In the genomic region with DNA sequence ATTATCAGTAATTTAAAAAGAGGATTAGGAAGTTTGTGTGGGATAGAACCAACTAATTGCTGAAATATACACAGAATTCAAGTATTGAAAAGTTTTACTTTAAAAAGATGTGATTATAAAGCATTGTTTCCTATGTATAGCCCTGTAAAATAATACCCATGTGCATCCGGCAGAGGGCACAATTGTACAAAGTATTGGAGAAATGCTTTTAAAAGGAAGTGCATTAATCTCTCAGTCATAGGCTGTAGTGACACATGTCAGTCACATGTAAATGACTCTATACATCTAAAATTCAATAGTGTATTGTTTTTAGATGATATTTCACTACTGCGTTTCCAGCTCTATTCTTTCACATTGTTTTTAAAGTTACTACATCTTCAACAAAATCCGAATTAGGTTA, we compare ENCODE assay signal across 8 cellular contexts. TPM values are rescaled to one million over a fixed set of nuclear protein-coding genes. Genes with fewer than 3 reads are reported as not detected.
DNase-seq lines count a peak whose midpoint lies in the region; ATAC-seq and TF ChIP-seq lines count a peak whose summit lies in the region.

No MANE protein-coding gene starts in this region.

- no peak overlapping the region for H2BK15ac ChIP-seq in IMR-90 (ENCODE audit: low read depth, low read length)

- H3K9ac ChIP-seq in IMR-90 (ENCODE audit: low read depth, low read length): no peak overlapping the region
- H3K9ac ChIP-seq in SK-N-SH: no peak overlapping the region

- H2BK20ac ChIP-seq in IMR-90 (ENCODE audit: low read depth, low read length): no peak overlapping the region

- no peaks in the 10 kb centered on the region for H3K4me1 ChIP-seq in IMR-90 (ENCODE audit: control insufficient read depth, insufficient read depth, low read length)
- H3K4me1 ChIP-seq in SK-N-SH (ENCODE audit: control insufficient read depth in 1 of 2, insufficient read depth in 2 of 2, low read depth in 1 of 2, low read length in 1 of 2): no peaks in the 10 kb centered on the region
- no peaks in the 10 kb centered on the region for H3K4me1 ChIP-seq in hepatocyte (ENCODE audit: insufficient read depth)

- no peak overlapping the region for H2AK9ac ChIP-seq in IMR-90 (replicated peaks; ENCODE audit: low read depth, low read length, poor library complexity)

- peak; percentile 79 for ATAC-seq in GM18868 (IDR thresholded peaks at IDR 0.05; ENCODE audit: unreplicated experiment)
- peak; percentile 70 for ATAC-seq in IMR-90 (ENCODE audit: low read depth)

- H3K18ac ChIP-seq in IMR-90 (ENCODE audit: low read depth, low read length): no peak overlapping the region

- no peaks in the 10 kb centered on the region for H3K4me1 Mint-ChIP-seq in activated naive CD8-positive, alpha-beta T cell treated with anti-CD3 and anti-CD28 coated beads for 36 hours

- BruUV-seq in IMR-90 (replicated peaks; lab: Mats Ljungman, UMichigan): no TSS peak

- H3K9me2 ChIP-seq in SK-N-SH: no peaks in the 10 kb centered on the region
- H3K9me2 ChIP-seq in hepatocyte (replicated peaks; ENCODE audit: insufficient read depth): no peaks in the 10 kb centered on the region

- H3K27me3 ChIP-seq in BJ (ENCODE audit: control insufficient read depth, insufficient read depth, low read length) (no peaks in the 10 kb centered on the region), IMR-90 (ENCODE audit: control insufficient read depth, insufficient read depth, low read length) (peaks cover 7% of the 10 kb centered on the region), SK-N-SH (ENCODE audit: insufficient read depth) (peaks cover 12% of the 10 kb centered on the region; the same call in 1 of the 2 replicates), hepatocyte (no peaks in the 10 kb centered on the region)

- H3K23ac ChIP-seq in IMR-90 (ENCODE audit: low read depth, low read length): no peak overlapping the region

- dilution Hi-C loops in IMR-90 (cut with HindIII; ENCODE audit: low sequenced_read_pairs, unreplicated experiment): no loop called here

- no peak overlapping the region for H2BK5ac ChIP-seq in IMR-90 (ENCODE audit: low read depth, low read length, poor library complexity, severe bottlenecking)

- H3K4ac ChIP-seq in IMR-90 (ENCODE audit: low read depth, low read length): no peak overlapping the region

- no peak for DNase-seq in BJ (ENCODE audit: low read depth)
- peak; percentile 37 for DNase-seq in IMR-90
- peak; percentile 49 for DNase-seq in SK-N-SH
- DNase-seq in activated naive CD8-positive, alpha-beta T cell treated with anti-CD3 and anti-CD28 coated beads for 36 hours: peak; percentile 20
- DNase-seq in hepatocyte (ENCODE audit: low spot score): peak; percentile 62
- peak; percentile 37 for DNase-seq in stimulated activated CD4-positive, alpha-beta T cell treated with anti-CD3 and anti-CD28 coated beads, Interleukin-2, amount 100 ng/mL, for 4 hours (ENCODE audit: low read depth)
- no peak for DNase-seq in COR-L47 (lab: John Stamatoyannopoulos, UW)

- H2AK5ac ChIP-seq in IMR-90 (ENCODE audit: low read depth, low read length): no peak overlapping the region

- intact Hi-C loops in IMR-90 (cut with micrococcal nuclease): loop anchor here (1.0 to 2.0 kb wide), 3 partner anchors 489 to 1204 kb away; a partner anchor contains a TSS

- POLR2A ChIA-PET in BJ (lab: Charles Lee) (no interaction called here), IMR-90 (lab: Charles Lee; ENCODE audit: unreplicated experiment) (no interaction called here), SK-N-SH (lab: Yijun Ruan, JAX) (no interaction called here)

- peak in 1 of 2 experiments; percentile 49; a peak in 1 of 4 replicates for TF ChIP-seq EP300 in SK-N-SH (IDR thresholded peaks at IDR 0.05; ENCODE audit: borderline replicate concordance in 1 of 2, low read depth in 1 of 2, low read length in 1 of 2)

- H3K27me3 Mint-ChIP-seq in activated naive CD8-positive, alpha-beta T cell treated with anti-CD3 and anti-CD28 coated beads for 36 hours: peaks cover 2% of the 10 kb centered on the region

- H3K9me3 Mint-ChIP-seq in activated naive CD8-positive, alpha-beta T cell treated with anti-CD3 and anti-CD28 coated beads for 36 hours: no peaks in the 10 kb centered on the region

- TF ChIP-seq POLR2A in IMR-90 (IDR thresholded peaks at IDR 0.05; ENCODE audit: low read depth, low read length): no peak

- no peak overlapping the region for H2BK120ac ChIP-seq in IMR-90 (ENCODE audit: low read depth, low read length)

- H3K9me1 ChIP-seq in IMR-90 (ENCODE audit: insufficient read depth, low read length): no peaks in the 10 kb centered on the region

- no peaks in the 10 kb centered on the region for H4K20me1 ChIP-seq in IMR-90 (ENCODE audit: insufficient read depth, low read length)
- H4K20me1 ChIP-seq in SK-N-SH (ENCODE audit: insufficient read depth): no peaks in the 10 kb centered on the region
- H4K20me1 ChIP-seq in hepatocyte (ENCODE audit: insufficient read depth, poor library complexity, severe bottlenecking): no peaks in the 10 kb centered on the region

- H3K27ac ChIP-seq in IMR-90 (ENCODE audit: insufficient read depth, low read length) (no peak overlapping the region), SK-N-SH (ENCODE audit: low read depth in 2 of 2, low read length in 1 of 2) (no peak overlapping the region), hepatocyte (no peak overlapping the region)

- H3K36me3 ChIP-seq in BJ (ENCODE audit: control insufficient read depth, insufficient read depth, low read length) (no peaks in the 10 kb centered on the region), IMR-90 (ENCODE audit: control insufficient read depth, insufficient read depth, low read length) (no peaks in the 10 kb centered on the region), SK-N-SH (replicated peaks in 1 of 2; ENCODE audit: control insufficient read depth in 1 of 2, insufficient read depth in 2 of 2, low read length in 1 of 2) (no peaks in the 10 kb centered on the region), hepatocyte (replicated peaks; ENCODE audit: insufficient read depth, low read depth) (no peaks in the 10 kb centered on the region)

- no peak overlapping the region for H3K4me3 ChIP-seq in BJ (ENCODE audit: low read depth, low read length)
- H3K4me3 ChIP-seq in IMR-90 (ENCODE audit: insufficient read depth, low read depth, low read length): no peak overlapping the region
- H3K4me3 ChIP-seq in SK-N-SH (ENCODE audit: low read depth in 2 of 2, low read length in 1 of 2): no peak overlapping the region; a peak in 1 of 4 replicates
- no peak overlapping the region for H3K4me3 ChIP-seq in hepatocyte

- CTCF ChIA-PET in BJ (lab: Yijun Ruan, JAX) (interaction anchor here (0.6 to 1.0 kb wide), 2 partner anchors 881 to 1205 kb away, joined by 3 to 4 read pairs; no protein-coding TSS in a partner anchor), IMR-90 (lab: Yijun Ruan, JAX) (no interaction called here), SK-N-SH (lab: Yijun Ruan, JAX) (interaction anchor here (0.6 to 2.2 kb wide), 15 partner anchors 9 to 1204 kb away, joined by 3 to 10 read pairs (median 4); a partner anchor contains a TSS)

- no CpG with 5 or more reads among the region's 3 CpGs for WGBS in IMR-90 (ENCODE audit: extremely low coverage in 2 of 2, insufficient read length in 1 of 2), 2 experiments
- 4% methylated on average over 3 of the region's 3 CpGs for WGBS in SK-N-SH (ENCODE audit: low lambda C conversion rate)
- WGBS in hepatocyte (ENCODE audit: low lambda C conversion rate, missing lambda C conversion rate): 42% methylated on average over 3 of the region's 3 CpGs

- no peak overlapping the region for H4K91ac ChIP-seq in IMR-90 (ENCODE audit: insufficient read depth, low read depth, low read length)

- H4K5ac ChIP-seq in IMR-90 (ENCODE audit: low read depth, low read length): no peak overlapping the region

- no peak overlapping the region for H3K56ac ChIP-seq in IMR-90 (ENCODE audit: extremely low read depth, insufficient read depth, low read length)

- in situ Hi-C loops in IMR-90 (cut with MboI; ENCODE audit: low sequenced_read_pairs): loop anchor here (25.0 kb wide), 1 partner anchor 1077 kb away; no protein-coding TSS in a partner anchor

- H2AFZ ChIP-seq in IMR-90 (replicated peaks; ENCODE audit: low read length, poor library complexity) (no peak overlapping the region), SK-N-SH (ENCODE audit: low read depth) (no peak overlapping the region), hepatocyte (no peak overlapping the region)

- H3K79me1 ChIP-seq in IMR-90 (ENCODE audit: low read depth in 1 of 2, low read length in 2 of 2): no peaks in the 10 kb centered on the region

- no peak overlapping the region for H3K14ac ChIP-seq in IMR-90 (replicated peaks; ENCODE audit: low read depth, low read length)

- no peaks in the 10 kb centered on the region for H3K79me2 ChIP-seq in SK-N-SH (ENCODE audit: insufficient read depth)
- H3K79me2 ChIP-seq in hepatocyte: no peaks in the 10 kb centered on the region

- H3F3A ChIP-seq in SK-N-SH (replicated peaks; ENCODE audit: insufficient read depth): no peaks in the 10 kb centered on the region

- no peak overlapping the region for H4K8ac ChIP-seq in IMR-90 (ENCODE audit: low read depth in 2 of 2, low read length in 2 of 2)

- no peak overlapping the region for H3K27ac Mint-ChIP-seq in activated naive CD8-positive, alpha-beta T cell treated with anti-CD3 and anti-CD28 coated beads for 36 hours

- H3K4me3 Mint-ChIP-seq in activated naive CD8-positive, alpha-beta T cell treated with anti-CD3 and anti-CD28 coated beads for 36 hours: no peak overlapping the region

- no peaks in the 10 kb centered on the region for H3K36me3 Mint-ChIP-seq in activated naive CD8-positive, alpha-beta T cell treated with anti-CD3 and anti-CD28 coated beads for 36 hours

- H3K4me2 ChIP-seq in IMR-90 (ENCODE audit: low read depth, low read length) (no peak overlapping the region), SK-N-SH (no peak overlapping the region), hepatocyte (no peak overlapping the region)

- TF ChIP-seq RAD21 in IMR-90 (IDR thresholded peaks at IDR 0.05; ENCODE audit: low read length) (peak; percentile 76), SK-N-SH (IDR thresholded peaks at IDR 0.05; ENCODE audit: low read length) (peak; percentile 85)

- H3K9me3 ChIP-seq in IMR-90 (ENCODE audit: control insufficient read depth, insufficient read depth, low read length) (no peaks in the 10 kb centered on the region), SK-N-SH (no peaks in the 10 kb centered on the region; the same call in 1 of the 2 replicates), hepatocyte (ENCODE audit: low read depth) (no peaks in the 10 kb centered on the region)

- TF ChIP-seq CTCF in BJ (IDR thresholded peaks at IDR 0.05; ENCODE audit: insufficient read depth, low read depth, low read length) (peak; percentile 45), IMR-90 (conservative IDR thresholded peaks at IDR 0.05; ENCODE audit: low read depth, low read length) (peak; percentile 76), SK-N-SH (IDR thresholded peaks at IDR 0.05) (peak; percentile 88), hepatocyte (IDR thresholded peaks at IDR 0.05; ENCODE audit: poor library complexity) (peak; percentile 69)

RNA-seq across cellular contexts. Expression of a gene that starts 9.7 kb away (rescaled TPM):
- polyA plus RNA-seq in BJ (2011; rRNA removed) (20.7 and 21.5 TPM in 2 replicates), IMR-90 (2012; rRNA removed) (20.6 and 24.1 TPM in 2 replicates), SK-N-SH (2012; rRNA removed) (69.8 and 78.0 TPM in 2 replicates), hepatocyte (12.4 and 12.5 TPM in 2 replicates)
- 8.6 and 12.7 TPM in 2 replicates for polyA minus RNA-seq in BJ (2011; rRNA and poly(A)+ RNA removed)
- total RNA-seq in IMR-90 (2012; rRNA removed) (11.1 and 12.0 TPM in 2 replicates), hepatocyte (12.5 and 15.8 TPM in 2 replicates)
- polyA plus RNA-seq in IMR-90 (2012; cell fraction: cytosol; rRNA removed): 19.9 and 21.5 TPM in 2 replicates
- polyA plus RNA-seq in IMR-90 (2012; cell fraction: nucleus; rRNA removed; ENCODE audit: low replicate concordance): 34.7 and 68.5 TPM in 2 replicates
- 45.4 and 54.9 TPM in 2 replicates for polyA plus RNA-seq in SK-N-SH (2012; cell fraction: cytosol; rRNA removed)
- polyA plus RNA-seq in SK-N-SH (2012; cell fraction: nucleus; rRNA removed): 143 and 160 TPM in 2 replicates
- total RNA-seq in activated naive CD8-positive, alpha-beta T cell treated with anti-CD3 and anti-CD28 coated beads for 36 hours: 10 to 100 TPM; 12.0 to 12.4 TPM

Comparison
In these comparisons a context has a peak if more than half of its experiments do, and no peak if none do; other contexts are left out.
1. DNase-seq: peak in IMR-90 (single experiment), SK-N-SH (single experiment), activated naive CD8-positive, alpha-beta T cell treated with anti-CD3 and anti-CD28 coated beads for 36 hours (single experiment), hepatocyte (single experiment) and stimulated activated CD4-positive, alpha-beta T cell treated with anti-CD3 and anti-CD28 coated beads, Interleukin-2, amount 100 ng/mL, for 4 hours (single experiment); none in BJ (single experiment) and COR-L47 (single experiment).
2. Peak in every context shown above with its lines, with median percentiles within 50 percentile points of each other: CTCF ChIP-seq.